ENCODE assay signal across 27 cellular contexts in genomic region chr13:103983948-103984347, GRCh38.
A peak's percentile ranks its signal among the peaks of the same experiment; 100 is the strongest.
DNase-seq lines count a peak whose midpoint lies in the region; ATAC-seq, FAIRE-seq and TF ChIP-seq lines count a peak whose summit lies in the region.
"Had no signal": no experiment of that assay in that cellular context is flagged by ENCODE, and none has a peak within 500 bp of the region (broad histone marks: within the 10 kb centered on the region; RNA-seq: fewer than 3 reads in every experiment).

No MANE protein-coding gene starts in this region.

- intact Hi-C loops in GM12878 (cut with micrococcal nuclease; ENCODE audit: unreplicated experiment): no loop called here

- FAIRE-seq in GM12878 (lab: Jason Lieb, UNC): no peak
- FAIRE-seq: A204.1, G401.6, GM12892, GM18507 had no signal

- SMC1A ChIA-PET in GM12878 (lab: Charles Lee; ENCODE audit: uncharacterized antibody, unreplicated experiment): interaction anchor here (0.6 kb wide), 1 partner anchor 100 kb away, joined by 3 read pairs; no protein-coding TSS in a partner anchor

- WGBS in GM12878 (ENCODE audit: insufficient coverage, insufficient replicate concordance, low lambda C conversion rate, missing lambda C conversion rate): 0% methylated on average over 3 of the region's 3 CpGs
- 91% methylated on average over 3 of the region's 3 CpGs; no CpG with 5 or more reads in 1 of the 2 experiments for WGBS in endodermal cell (ENCODE audit: insufficient coverage in 1 of 2, insufficient read length in 1 of 2), 2 experiments

- no peak overlapping the region for H3K9ac ChIP-seq in GM12878 (ENCODE audit: control insufficient read depth, insufficient read depth, low read length)
- no peak overlapping the region for H3K9ac ChIP-seq in endodermal cell (ENCODE audit: extremely low read depth, low read length, poor library complexity, severe bottlenecking)
- H3K9ac ChIP-seq: BLaER1 had no signal

- no peaks in the 10 kb centered on the region for H4K20me1 ChIP-seq in GM12878 (ENCODE audit: control insufficient read depth, insufficient read depth)
- H4K20me1 ChIP-seq: BLaER1 had no signal

- RAD21 ChIA-PET in GM12878 (lab: Charles Lee; ENCODE audit: unreplicated experiment): no interaction called here

- no peak for TF ChIP-seq CTCF in GM12878 (IDR thresholded peaks at IDR 0.05 in 2 of 3, conservative IDR thresholded peaks at IDR 0.05 in 1 of 3; ENCODE audit: control insufficient read depth in 2 of 3, extremely low read depth in 1 of 3, insufficient read depth in 1 of 3, low read depth in 3 of 3, low read length in 3 of 3)
- TF ChIP-seq CTCF in endodermal cell (conservative IDR thresholded peaks at IDR 0.05): no peak

- in situ Hi-C loops in GM12878 (cut with MboI): no loop called here

- TF ChIP-seq EP300 in GM12878 (IDR thresholded peaks at IDR 0.05; ENCODE audit: borderline replicate concordance in 1 of 2, control insufficient read depth in 1 of 2, low read depth in 2 of 2, low read length in 2 of 2): no peak

- H3K27ac Mint-ChIP-seq in endodermal cell: no peak overlapping the region
- H3K27ac Mint-ChIP-seq: CD14-positive monocyte; CD4-positive, alpha-beta memory T cell; CD4-positive, CD25-positive, alpha-beta regulatory T cell; CD8-positive, alpha-beta memory T cell had no signal

- H3K36me3 ChIP-seq in GM12878 (ENCODE audit: control insufficient read depth in 2 of 2, insufficient read depth in 2 of 2, low read length in 1 of 2) (no peaks in the 10 kb centered on the region), endodermal cell (ENCODE audit: control insufficient read depth, insufficient read depth, low read length) (no peaks in the 10 kb centered on the region)
- H3K36me3 ChIP-seq: BE2C, BLaER1 had no signal

- no peak overlapping the region for H3K4me3 Mint-ChIP-seq in endodermal cell
- H3K4me3 Mint-ChIP-seq: CD14-positive monocyte; CD4-positive, alpha-beta memory T cell; CD8-positive, alpha-beta memory T cell had no signal

- TF ChIP-seq POLR2A in GM12878 (IDR thresholded peaks at IDR 0.05; ENCODE audit: low read depth, low read length): no peak

- H3K27me3 Mint-ChIP-seq in endodermal cell (ENCODE audit: insufficient read depth): no peaks in the 10 kb centered on the region
- H3K27me3 Mint-ChIP-seq: CD4-positive, alpha-beta memory T cell; CD4-positive, CD25-positive, alpha-beta regulatory T cell; CD8-positive, alpha-beta memory T cell had no signal

- peak; percentile 55 for ATAC-seq in GM12878
- no peak for ATAC-seq in HG03442 (IDR thresholded peaks at IDR 0.05; ENCODE audit: unreplicated experiment)
- ATAC-seq in HG03439 (IDR thresholded peaks at IDR 0.05; ENCODE audit: unreplicated experiment): no peak

- H3K9me3 ChIP-seq in GM12878 (replicated peaks; ENCODE audit: control insufficient read depth, insufficient read depth, low read length) (no peaks in the 10 kb centered on the region), endodermal cell (ENCODE audit: control insufficient read depth, low read length) (no peaks in the 10 kb centered on the region)
- H3K9me3 ChIP-seq: BE2C, BLaER1 had no signal

- POLR2A ChIA-PET in GM12878 (lab: Charles Lee): no interaction called here

- TF ChIP-seq RAD21 in GM12878 (IDR thresholded peaks at IDR 0.05; ENCODE audit: insufficient read depth, low read depth, low read length): no peak

- peaks cover 10% of the 10 kb centered on the region for H3K4me1 Mint-ChIP-seq in endodermal cell
- H3K4me1 Mint-ChIP-seq: CD14-positive monocyte; CD4-positive, alpha-beta memory T cell; CD4-positive, CD25-positive, alpha-beta regulatory T cell; CD8-positive, alpha-beta memory T cell had no signal

- CTCF ChIA-PET in GM12878 (lab: Yijun Ruan, JAX): no interaction called here

- no peak overlapping the region for H2AFZ ChIP-seq in GM12878 (ENCODE audit: control insufficient read depth, low read depth, low read length)

- H3K9me3 Mint-ChIP-seq in endodermal cell: no peaks in the 10 kb centered on the region

- no peak overlapping the region for H3K4me3 ChIP-seq in GM12878
- H3K4me3 ChIP-seq in endodermal cell (ENCODE audit: low read length): no peak overlapping the region
- H3K4me3 ChIP-seq: BLaER1 had no signal

- H3K27me3 ChIP-seq in GM12878 (replicated peaks in 1 of 2; ENCODE audit: control insufficient read depth in 2 of 2, insufficient read depth in 2 of 2, low read length in 1 of 2): no peaks in the 10 kb centered on the region
- no peaks in the 10 kb centered on the region for H3K27me3 ChIP-seq in endodermal cell (ENCODE audit: control insufficient read depth, insufficient read depth, low read length, poor library complexity, severe bottlenecking)
- H3K27me3 ChIP-seq: BE2C, BLaER1 had no signal

- no TSS peak for BruUV-seq in GM12878 (replicated peaks; lab: Mats Ljungman, UMichigan)

- H3K4me2 ChIP-seq in GM12878 (ENCODE audit: control insufficient read depth, insufficient read depth): no peak overlapping the region
- H3K4me2 ChIP-seq: BLaER1 had no signal

- H3K4me1 ChIP-seq in GM12878 (ENCODE audit: control insufficient read depth, insufficient read depth, low read length): no peaks in the 10 kb centered on the region
- H3K4me1 ChIP-seq in endodermal cell (ENCODE audit: control insufficient read depth, insufficient read depth, low read length): peaks cover 3% of the 10 kb centered on the region
- H3K4me1 ChIP-seq: BE2C, BLaER1 had no signal

- DNase-seq in M059J (ENCODE audit: low read depth) (peak; percentile 42), OCI-M1 (lab: John Stamatoyannopoulos, UW) (peak; percentile 8), GM12878 (ENCODE audit: low read depth, low spot score) (no peak), endodermal cell (no peak)
- DNase-seq: 8988T; ACHN; BE2C; C1 segment of cervical spinal cord; CD4-positive, alpha-beta memory T cell; CD4-positive, CD25-positive, alpha-beta regulatory T cell; CD8-positive, alpha-beta memory T cell; COR-L47; DMS 273 treated with DMSO at 0.1 percent for 48 hours; DMS153; DMS53; DMS79; DND-41; EL; GF-D8 had no signal

- H3K36me3 Mint-ChIP-seq in endodermal cell (ENCODE audit: low read depth): no peaks in the 10 kb centered on the region
- H3K36me3 Mint-ChIP-seq: CD14-positive monocyte; CD4-positive, alpha-beta memory T cell; CD4-positive, CD25-positive, alpha-beta regulatory T cell; CD8-positive, alpha-beta memory T cell had no signal

- H3K27ac ChIP-seq in GM12878 (ENCODE audit: control insufficient read depth, insufficient read depth) (no peak overlapping the region), endodermal cell (ENCODE audit: low read depth, low read length) (no peak overlapping the region)
- H3K27ac ChIP-seq: BLaER1 had no signal

- no peaks in the 10 kb centered on the region for H3K79me2 ChIP-seq in GM12878 (ENCODE audit: control insufficient read depth, insufficient read depth, low read length)

TF ChIP-seq in GM12878, 131 proteins besides CTCF, POLR2A, EP300 and RAD21:
- TF ChIP-seq, protein P1, sequence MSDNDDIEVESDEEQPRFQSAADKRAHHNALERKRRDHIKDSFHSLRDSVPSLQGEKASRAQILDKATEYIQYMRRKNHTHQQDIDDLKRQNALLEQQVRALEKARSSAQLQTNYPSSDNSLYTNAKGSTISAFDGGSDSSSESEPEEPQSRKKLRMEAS (IDR thresholded peaks at IDR 0.05; ENCODE audit: low read depth, low read length): no peak
- TF ChIP-seq POLR2AphosphoS5 (IDR thresholded peaks at IDR 0.05; ENCODE audit: low read length) (no peak), RUNX3 (IDR thresholded peaks at IDR 0.05; ENCODE audit: low read length) (no peak), NR2F1 (conservative IDR thresholded peaks at IDR 0.05) (no peak), ZNF217 (IDR thresholded peaks at IDR 0.05) (no peak), ZZZ3 (IDR thresholded peaks at IDR 0.05; ENCODE audit: control insufficient read depth, insufficient read length, low read depth) (no peak), TAF1 (IDR thresholded peaks at IDR 0.05; ENCODE audit: borderline replicate concordance, low read depth, low read length) (no peak), GABPA (IDR thresholded peaks at IDR 0.05; ENCODE audit: low read depth) (no peak), FOXM1 (IDR thresholded peaks at IDR 0.05; ENCODE audit: low read depth, low read length) (no peak), CEBPZ (IDR thresholded peaks at IDR 0.05; ENCODE audit: low read depth, low read length) (no peak)

Comparison
In these comparisons a context has a peak if more than half of its experiments do, and no peak if none do; other contexts are left out.
1. DNase-seq: peak in M059J (single experiment) and OCI-M1 (single experiment); none in GM12878 (single experiment) and endodermal cell (single experiment).